Comparison of ENCODE assay signal across 7 cellular contexts in genomic region chr14:92513204-92513965, GRCh38. TPM values are rescaled to one million over a fixed set of nuclear protein-coding genes. Genes with fewer than 3 reads are reported as not detected.
DNase-seq lines count a peak whose midpoint lies in the region; ATAC-seq and TF ChIP-seq lines count a peak whose summit lies in the region.

Gene RIN3 (plus strand): TSS chr14:92513781. CDS start chr14:92513933, 152 bp downstream.

- H3K27ac ChIP-seq in adipose tissue (ENCODE audit: low read depth, low read length), result no peak within 1 kb of the TSS
- peak within 1 kb of the TSS; percentile 79 to 85 for H3K27ac ChIP-seq in right atrium auricular region

- ATAC-seq in GM18867 (IDR thresholded peaks at IDR 0.05; ENCODE audit: unreplicated experiment), result peak; percentile 61
- ATAC-seq in HG02870 (IDR thresholded peaks at IDR 0.05; ENCODE audit: unreplicated experiment), result peak; percentile 42

- H3K9me3 ChIP-seq in right atrium auricular region, result no peaks in the 10 kb centered on the region

- DNase-seq in RKO (ENCODE audit: low spot score) (peak; percentile 71), right atrium auricular region (ENCODE audit: low spot score) (no peak), pulmonary artery endothelial cell (ENCODE audit: low read depth, low spot score) (peak; percentile 20), NCI-H1105 treated with DMSO at 0.1 percent for 48 hours (lab: John Stamatoyannopoulos, UW) (no peak)

- H3K36me3 ChIP-seq in right atrium auricular region, result no peaks in the 10 kb centered on the region

- H3K4me3 ChIP-seq in right atrium auricular region, result peak within 1 kb of the TSS; percentile 69 to 75

- no peaks in the 10 kb centered on the region for H3K27me3 ChIP-seq in right atrium auricular region

- TF ChIP-seq CTCF in right atrium auricular region (IDR thresholded peaks at IDR 0.05), result no peak

- H3K4me1 ChIP-seq in right atrium auricular region, result peaks cover 0 to 28% of the 10 kb centered on the region in 2 donors

- 3 to 5% (median 3%) methylated on average over 73 to 79 of the region's 79 CpGs for WGBS in adipose tissue, 3 donors

RNA-seq across cellular contexts. Expression of gene RIN3, which starts in this region (rescaled TPM):
- 10 to 100 TPM in 2 of 3 donors, 1 to 10 TPM in 1; 2.2 to 12.3 (median 10.8) TPM for polyA plus RNA-seq in adipose tissue
- total RNA-seq in right atrium auricular region, result 10 to 100 TPM in 1 of 2 donors, 1 to 10 TPM in 1; 6.6 to 11.8 TPM
- 2.7 and 3.0 TPM in 2 replicates for total RNA-seq in pulmonary artery endothelial cell

Comparison
In these comparisons a context has a peak if more than half of its experiments do, and no peak if none do; other contexts are left out.
1. DNase-seq: peak in RKO (single experiment) and pulmonary artery endothelial cell (single experiment); none in right atrium auricular region (single experiment) and NCI-H1105 treated with DMSO at 0.1 percent for 48 hours (single experiment).